In genomic region chr15:68264282-68264681, GRCh38 we compare ENCODE assay signal across 16 cellular contexts. TPM values are rescaled to one million over a fixed set of nuclear protein-coding genes. Genes with fewer than 3 reads are reported as not detected.
DNase-seq lines count a peak whose midpoint lies in the region; ATAC-seq and TF ChIP-seq lines count a peak whose summit lies in the region.
"Had no signal": no experiment of that assay in that cellular context is flagged by ENCODE, and none has a peak within 500 bp of the region (broad histone marks: within the 10 kb centered on the region; RNA-seq: fewer than 3 reads in every experiment).

No MANE protein-coding gene starts in this region.

- ATAC-seq in esophagus mucosa (peak; percentile 14), left cardiac atrium (no peak)
- ATAC-seq: GM12878 had no signal

- TF ChIP-seq POLR2A in stomach (IDR thresholded peaks at IDR 0.05), result no peak

- no peaks in the 10 kb centered on the region for H3K9me3 ChIP-seq in HUES48 (ENCODE audit: control insufficient read depth, insufficient read depth, low read length)
- no peaks in the 10 kb centered on the region for H3K9me3 ChIP-seq in iPS-18a (ENCODE audit: control insufficient read depth, low read depth, low read length)
- no peaks in the 10 kb centered on the region for H3K9me3 ChIP-seq in effector memory CD4-positive, alpha-beta T cell (ENCODE audit: control insufficient read depth, low read length)
- no peaks in the 10 kb centered on the region for H3K9me3 ChIP-seq in stomach
- H3K9me3 ChIP-seq: BLaER1 treated with 17β-estradiol and CSF1 and Interleukin-3, amounts not matched to agents 10 nM and 100 nM had no signal

- H3K9ac ChIP-seq in HUES48 (ENCODE audit: low read depth, low read length) (no peak overlapping the region), iPS-18a (ENCODE audit: low read length) (no peak overlapping the region)

- DNase-seq in ELF-1 (ENCODE audit: low read depth, low spot score), result peak; percentile 22
- no peak for DNase-seq in left cardiac atrium
- no peak for DNase-seq in effector memory CD4-positive, alpha-beta T cell
- no peak for DNase-seq in stomach
- DNase-seq in activated CD8-positive, alpha-beta memory T cell treated with anti-CD3 and anti-CD28 coated beads for 24 hours, result no peak
- DNase-seq: 8988T; ACHN; CD4-positive, CD25-positive, alpha-beta regulatory T cell; DMS53; GOT3; HCEC 1CT had no signal

- no peak for TF ChIP-seq CTCF in stomach (IDR thresholded peaks at IDR 0.05)

- H3K27ac ChIP-seq in HUES48 (ENCODE audit: low read depth, low read length) (peak overlapping the region; percentile 44), iPS-18a (ENCODE audit: low read length) (no peak overlapping the region), stomach (no peak overlapping the region)
- no peak overlapping the region for H3K27ac ChIP-seq in effector memory CD4-positive, alpha-beta T cell (ENCODE audit: insufficient read depth, low read length, poor library complexity, severe bottlenecking)
- H3K27ac ChIP-seq: BLaER1 treated with 17β-estradiol and CSF1 and Interleukin-3, amounts not matched to agents 10 nM and 100 nM had no signal

- TF ChIP-seq EP300 in stomach (IDR thresholded peaks at IDR 0.05), result no peak

- intact Hi-C loops in left cardiac atrium (cut with DNase I), result no loop called here
- intact Hi-C loops in stomach (cut with DNase I; ENCODE audit: low total_unique reads), result no loop called here

- H3K36me3 ChIP-seq in HUES48 (ENCODE audit: control insufficient read depth, insufficient read depth, low read length) (no peaks in the 10 kb centered on the region), iPS-18a (ENCODE audit: control insufficient read depth, low read depth, low read length) (no peaks in the 10 kb centered on the region), stomach (no peaks in the 10 kb centered on the region)
- H3K36me3 ChIP-seq in effector memory CD4-positive, alpha-beta T cell (ENCODE audit: control insufficient read depth, insufficient read depth, low read length), result no peaks in the 10 kb centered on the region
- H3K36me3 ChIP-seq: BLaER1 treated with 17β-estradiol and CSF1 and Interleukin-3, amounts not matched to agents 10 nM and 100 nM had no signal

- WGBS in stomach, 5 donors, result 35 to 45% (median 40%) methylated on average over 2 of the region's 2 CpGs

- H3K4me1 ChIP-seq in HUES48 (ENCODE audit: control insufficient read depth, insufficient read depth, low read length), result peaks cover 45% of the 10 kb centered on the region
- peaks cover 30% of the 10 kb centered on the region for H3K4me1 ChIP-seq in iPS-18a (ENCODE audit: control insufficient read depth, low read depth, low read length)
- H3K4me1 ChIP-seq in effector memory CD4-positive, alpha-beta T cell (ENCODE audit: control insufficient read depth, insufficient read depth, low read length, poor library complexity, severe bottlenecking), result no peaks in the 10 kb centered on the region
- H3K4me1 ChIP-seq in stomach, result no peaks in the 10 kb centered on the region

- H3K4me3 ChIP-seq in HUES48 (ENCODE audit: low read depth, low read length), result peak overlapping the region; percentile 45
- peak overlapping the region; percentile 40 for H3K4me3 ChIP-seq in iPS-18a (ENCODE audit: low read length)
- no peak overlapping the region for H3K4me3 ChIP-seq in effector memory CD4-positive, alpha-beta T cell (ENCODE audit: insufficient read depth, low read depth, low read length, poor library complexity, severe bottlenecking)
- H3K4me3 ChIP-seq in stomach, result no peak overlapping the region
- H3K4me3 ChIP-seq: BLaER1 treated with 17β-estradiol and CSF1 and Interleukin-3, amounts not matched to agents 10 nM and 100 nM; GM12878 had no signal

- H3K27me3 ChIP-seq in HUES48 (ENCODE audit: control insufficient read depth, insufficient read depth, low read length), result no peaks in the 10 kb centered on the region
- H3K27me3 ChIP-seq in iPS-18a (ENCODE audit: control insufficient read depth, insufficient read depth, low read length), result no peaks in the 10 kb centered on the region
- peaks cover 8% of the 10 kb centered on the region for H3K27me3 ChIP-seq in effector memory CD4-positive, alpha-beta T cell (replicated peaks; ENCODE audit: control insufficient read depth, insufficient read depth, low read length, poor library complexity, severe bottlenecking)
- peaks cover 0 to 8% (median 0%) of the 10 kb centered on the region in 3 donors for H3K27me3 ChIP-seq in stomach
- H3K27me3 ChIP-seq: BLaER1 treated with 17β-estradiol and CSF1 and Interleukin-3, amounts not matched to agents 10 nM and 100 nM had no signal

RNA-seq across cellular contexts. Expression of gene FEM1B, which starts 13.3 kb away (rescaled TPM):
- total RNA-seq in esophagus mucosa, result 46.8 TPM
- 10 to 100 TPM; 41.1 to 69.7 TPM for total RNA-seq in left cardiac atrium
- 10 to 100 TPM; 18.1 to 92.0 (median 31.2) TPM for total RNA-seq in stomach
- 10 to 100 TPM in 1 of 3 donors, 1 to 10 TPM in 2; 8.2 to 13.3 (median 9.9) TPM for polyA plus RNA-seq in stomach

RNA-seq across cellular contexts. Expression of gene CLN6, which starts 34.8 kb away (rescaled TPM):
- 18.5 TPM for total RNA-seq in esophagus mucosa
- 10 to 100 TPM; 10.7 to 12.3 TPM for total RNA-seq in left cardiac atrium
- 100 to 1,000 TPM in 1 of 5 donors, 10 to 100 TPM in 3, 1 to 10 TPM in 1; 6.4 to 151 (median 25.0) TPM for total RNA-seq in stomach
- polyA plus RNA-seq in stomach, result 10 to 100 TPM in 1 of 3 donors, 1 to 10 TPM in 2; 8.7 to 17.1 (median 9.2) TPM

RNA-seq across cellular contexts. Expression of gene CALML4, which starts 59.1 kb away (rescaled TPM):
- total RNA-seq in esophagus mucosa (2.9 TPM), left cardiac atrium (1 to 10 TPM; 3.7 to 4.3 TPM), stomach (10 to 100 TPM in 4 of 5 donors, 1 to 10 TPM in 1; 7.6 to 24.3 (median 14.9) TPM)
- 10 to 100 TPM in 2 of 3 donors, 1 to 10 TPM in 1; 9.8 to 13.8 (median 12.1) TPM for polyA plus RNA-seq in stomach

Comparison
In these comparisons a context has a peak if more than half of its experiments do, and no peak if none do; other contexts are left out.
1. H3K4me3 ChIP-seq: peak in HUES48 (single experiment) and iPS-18a (single experiment); none in effector memory CD4-positive, alpha-beta T cell (single experiment) and stomach (0 of 4).